In genomic region chr6:125985522-125985921, GRCh38 we compare ENCODE assay signal across 9 cellular contexts. TPM values are rescaled to one million over a fixed set of nuclear protein-coding genes. Genes with fewer than 3 reads are reported as not detected.
DNase-seq lines count a peak whose midpoint lies in the region; ATAC-seq and TF ChIP-seq lines count a peak whose summit lies in the region.
"Had no signal": no experiment of that assay in that cellular context is flagged by ENCODE, and none has a peak within 500 bp of the region (broad histone marks: within the 10 kb centered on the region; RNA-seq: fewer than 3 reads in every experiment).

No MANE protein-coding gene starts in this region.

- no peak overlapping the region for H3K14ac ChIP-seq in H9 (ENCODE audit: insufficient read depth, low read length)

- H3K27me3 ChIP-seq in ACC112 (ENCODE audit: insufficient read depth, low read length) (no peaks in the 10 kb centered on the region), H9 (ENCODE audit: insufficient read depth, low read length) (no peaks in the 10 kb centered on the region), mesendoderm (ENCODE audit: insufficient read depth, low read length, poor library complexity) (no peaks in the 10 kb centered on the region)

- H3K23ac ChIP-seq in H9 (ENCODE audit: insufficient read length, low read depth, low read length) (no peak overlapping the region), mesendoderm (ENCODE audit: low read length) (no peak overlapping the region)

- H2AFZ ChIP-seq in ACC112 (ENCODE audit: low read length, unreplicated experiment) (peak overlapping the region; percentile 96), H9 (ENCODE audit: low read length) (no peak overlapping the region)

- H4K20me1 ChIP-seq in H9 (ENCODE audit: control insufficient read depth, insufficient read depth, insufficient read length) = no peaks in the 10 kb centered on the region

- peak overlapping the region; percentile 42 for H3K9ac ChIP-seq in H9 (ENCODE audit: extremely low read depth, insufficient read length, low read length)
- H3K9ac ChIP-seq in mesendoderm (ENCODE audit: low read length) = peak overlapping the region; percentile 11

- no peak for DNase-seq in H9
- no peak for DNase-seq in astrocyte of the spinal cord (ENCODE audit: low read depth, low spot score)
- no peak for DNase-seq in mesendoderm
- DNase-seq in DMS79 (lab: John Stamatoyannopoulos, UW) = no peak
- no peak for DNase-seq in NCI-H1092 (lab: John Stamatoyannopoulos, UW)

- H3K9me3 Mint-ChIP-seq in H9 = no peaks in the 10 kb centered on the region

- no peak overlapping the region for H3T11ph ChIP-seq in H9 (ENCODE audit: low read length)

- H2BK12ac ChIP-seq in H9 (ENCODE audit: insufficient read length, low read depth, low read length) = no peak overlapping the region

- H3K9me3 ChIP-seq in H9 (ENCODE audit: control insufficient read depth, low read depth, low read length) = no peaks in the 10 kb centered on the region
- H3K9me3 ChIP-seq: mucosa of descending colon had no signal

- H2BK120ac ChIP-seq in H9 (ENCODE audit: low read depth, low read length, poor library complexity, severe bottlenecking) = no peak overlapping the region
- no peak overlapping the region for H2BK120ac ChIP-seq in mesendoderm (ENCODE audit: low read depth, low read length)

- no peaks in the 10 kb centered on the region for H3K36me3 Mint-ChIP-seq in H9 (ENCODE audit: insufficient read depth in 1 of 3, low read depth in 3 of 3)

- in situ Hi-C loops in astrocyte of the spinal cord (cut with HindIII; ENCODE audit: low sequenced_read_pairs) = no loop called here

- H4K91ac ChIP-seq in H9 (ENCODE audit: insufficient read length, low read depth, low read length) = no peak overlapping the region

- peaks cover 41% of the 10 kb centered on the region for H3K79me2 ChIP-seq in ACC112 (ENCODE audit: control insufficient read depth, insufficient read depth, low read length, unreplicated experiment)
- peaks cover 18% of the 10 kb centered on the region; the same call in 1 of the 2 replicates for H3K79me2 ChIP-seq in H9 (ENCODE audit: insufficient read depth, low read length)
- peaks cover 37% of the 10 kb centered on the region for H3K79me2 ChIP-seq in mesendoderm (ENCODE audit: control insufficient read depth, insufficient read depth, low read length)

- H2BK15ac ChIP-seq in H9 (ENCODE audit: low read depth, low read length) = no peak overlapping the region
- no peak overlapping the region for H2BK15ac ChIP-seq in mesendoderm (replicated peaks; ENCODE audit: low read depth)

- H3K27ac ChIP-seq in ACC112 (ENCODE audit: low read depth, low read length) = no peak overlapping the region
- no peak overlapping the region for H3K27ac ChIP-seq in H9 (ENCODE audit: insufficient read length, low read depth, low read length)
- no peak overlapping the region for H3K27ac ChIP-seq in mesendoderm (ENCODE audit: low read depth, low read length)

- peaks cover 6% of the 10 kb centered on the region for H3K23me2 ChIP-seq in H9 (ENCODE audit: insufficient read length, low read depth, low read length, poor library complexity, severe bottlenecking)

- no peak overlapping the region for H4K5ac ChIP-seq in H9 (ENCODE audit: insufficient read length, low read depth, low read length)
- no peak overlapping the region for H4K5ac ChIP-seq in mesendoderm (ENCODE audit: low read length)

- H3K4me1 ChIP-seq in ACC112 (ENCODE audit: control insufficient read depth, insufficient read depth, low read length, unreplicated experiment) (peaks cover 34% of the 10 kb centered on the region), H9 (ENCODE audit: insufficient read depth, low read length) (peaks cover 6% of the 10 kb centered on the region; the same call in 1 of the 2 replicates), mesendoderm (ENCODE audit: control insufficient read depth, low read depth, low read length) (peaks cover 14% of the 10 kb centered on the region)

- peaks cover 0 to 13% of the 10 kb centered on the region in 2 experiments for H3K4me1 Mint-ChIP-seq in H9

- H3K4me2 ChIP-seq in H9 (ENCODE audit: insufficient read depth, insufficient read length, low read length) (peak overlapping the region; percentile 91), mesendoderm (ENCODE audit: low read length) (no peak overlapping the region)

- ATAC-seq in HG03196 (IDR thresholded peaks at IDR 0.05; ENCODE audit: unreplicated experiment) (no peak), HG03095 (IDR thresholded peaks at IDR 0.05; ENCODE audit: unreplicated experiment) (no peak)

- H4K8ac ChIP-seq in H9 (replicated peaks; ENCODE audit: insufficient read length, low read depth, low read length) (no peak overlapping the region), mesendoderm (ENCODE audit: low read depth, low read length) (no peak overlapping the region)

- WGBS in H9 (ENCODE audit: extremely low coverage, insufficient read length, low lambda C conversion rate) = no CpG with 5 or more reads among the region's 4 CpGs
- WGBS in mesendoderm (ENCODE audit: extremely low coverage, insufficient coverage, low lambda C conversion rate) = no CpG with 5 or more reads among the region's 4 CpGs

- no peak overlapping the region for H3K27ac Mint-ChIP-seq in H9

- H3K36me3 ChIP-seq in ACC112 (ENCODE audit: insufficient read depth, low read length) (no peaks in the 10 kb centered on the region), mesendoderm (ENCODE audit: control insufficient read depth, insufficient read depth, low read length) (no peaks in the 10 kb centered on the region)

- H3K79me1 ChIP-seq in H9 (ENCODE audit: insufficient read depth, low read depth, low read length, poor library complexity, severe bottlenecking) = no peaks in the 10 kb centered on the region
- H3K79me1 ChIP-seq in mesendoderm (ENCODE audit: low read length) = peaks cover 16% of the 10 kb centered on the region

- no peak for TF ChIP-seq CTCF in H9 (conservative IDR thresholded peaks at IDR 0.05)
- no peak for TF ChIP-seq CTCF in astrocyte of the spinal cord (IDR thresholded peaks at IDR 0.05; ENCODE audit: low read depth, low read length)

- no peak overlapping the region for H2BK5ac ChIP-seq in H9 (ENCODE audit: insufficient read length, low read length)
- no peak overlapping the region for H2BK5ac ChIP-seq in mesendoderm (ENCODE audit: low read length)

- no peak overlapping the region for H3K18ac ChIP-seq in H9 (ENCODE audit: insufficient read length, low read depth, low read length)
- H3K18ac ChIP-seq in mesendoderm (ENCODE audit: low read length) = no peak overlapping the region

- H3K56ac ChIP-seq in H9 (ENCODE audit: insufficient read length, low read depth, low read length) = no peak overlapping the region
- peak overlapping the region; percentile 58 for H3K56ac ChIP-seq in mesendoderm (ENCODE audit: low read length)

- no peaks in the 10 kb centered on the region for H3K27me3 Mint-ChIP-seq in H9 (ENCODE audit: low read depth)

- H3K4ac ChIP-seq in H9 (ENCODE audit: low read depth, low read length) (no peak overlapping the region), mesendoderm (ENCODE audit: low read depth, low read length) (peak overlapping the region; percentile 87)

- peak overlapping the region; percentile 91 for H3K4me3 ChIP-seq in ACC112 (ENCODE audit: low read depth, low read length)
- H3K4me3 ChIP-seq in astrocyte of the spinal cord (ENCODE audit: low read depth, low read length) = peak overlapping the region; percentile 94
- H3K4me3 ChIP-seq in mesendoderm (ENCODE audit: low read length) = no peak overlapping the region

- no peak overlapping the region for H2BK20ac ChIP-seq in H9 (ENCODE audit: low read depth, low read length, poor library complexity, severe bottlenecking)

- H3K4me3 Mint-ChIP-seq in H9 = peak overlapping the region in 1 of 2 experiments; percentile 57; a peak in 2 of 5 replicates

- H2AK5ac ChIP-seq in H9 (ENCODE audit: insufficient read length, low read length) (no peak overlapping the region), mesendoderm (ENCODE audit: low read length) (no peak overlapping the region)

RNA-seq across cellular contexts. Expression of gene TRMT11, which starts 0.8 kb away (rescaled TPM):
- total RNA-seq in H9 (2021) = 26.9 and 31.1 TPM in 2 replicates
- polyA plus RNA-seq in mesendoderm (2013, experiment 1 of 2) = 13.8 TPM
- polyA plus RNA-seq in mesendoderm (2013, experiment 2 of 2) = 15.8 TPM

RNA-seq across cellular contexts. Expression of gene HINT3, which starts 29.0 kb away (rescaled TPM):
- total RNA-seq in H9 (2021) = 11.5 and 11.7 TPM in 2 replicates
- 5.1 TPM for polyA plus RNA-seq in mesendoderm (2013, experiment 1 of 2)
- 5.2 TPM for polyA plus RNA-seq in mesendoderm (2013, experiment 2 of 2)
